ENCODE assay signal across 1 cellular context in the genomic region with DNA sequence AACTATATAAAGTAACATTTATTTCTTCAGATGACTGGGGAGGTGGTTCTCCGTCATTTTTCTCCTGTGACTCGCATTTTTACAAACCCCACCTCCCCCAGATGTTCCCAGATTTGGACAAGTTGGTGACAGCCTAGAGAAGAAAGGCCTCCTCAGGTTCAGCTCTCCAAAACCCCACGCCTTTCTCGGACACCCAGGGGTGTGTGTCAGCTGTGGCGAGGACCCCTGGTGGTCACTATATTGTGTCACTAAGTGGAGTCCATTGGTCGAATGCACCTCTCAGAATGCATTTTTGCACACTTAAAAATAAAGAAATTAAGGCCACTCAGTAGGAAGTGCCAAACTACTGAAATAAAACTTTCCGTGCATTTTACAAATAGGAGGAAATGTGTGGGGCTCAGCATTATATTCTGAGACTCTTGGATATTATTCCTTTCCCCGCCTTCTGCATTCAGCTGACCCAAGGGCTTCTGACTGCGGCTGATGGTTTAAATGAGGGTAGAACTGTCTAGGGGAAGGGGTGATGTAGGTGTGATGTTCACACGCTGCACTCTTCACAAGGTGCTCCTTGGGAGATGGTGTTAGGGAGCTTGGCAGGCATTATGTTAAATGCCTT.
TF ChIP-seq lines count a peak whose summit lies in the region.

No MANE protein-coding gene starts in this region.

TF ChIP-seq in IMR-90, 13 proteins besides CTCF, POLR2A, EP300 and RAD21 (continued from another document):
- TF ChIP-seq RCOR1 (IDR thresholded peaks at IDR 0.05; ENCODE audit: insufficient replicate concordance, low read length) (no peak), MAFK (IDR thresholded peaks at IDR 0.05; ENCODE audit: low read depth, low read length) (no peak), RFX5 (IDR thresholded peaks at IDR 0.05; ENCODE audit: low read depth, low read length) (no peak), FOS (IDR thresholded peaks at IDR 0.05; ENCODE audit: low read depth, low read length) (no peak), CHD1 (IDR thresholded peaks at IDR 0.05; ENCODE audit: low read depth, low read length) (no peak)
- TF ChIP-seq, protein P1, sequence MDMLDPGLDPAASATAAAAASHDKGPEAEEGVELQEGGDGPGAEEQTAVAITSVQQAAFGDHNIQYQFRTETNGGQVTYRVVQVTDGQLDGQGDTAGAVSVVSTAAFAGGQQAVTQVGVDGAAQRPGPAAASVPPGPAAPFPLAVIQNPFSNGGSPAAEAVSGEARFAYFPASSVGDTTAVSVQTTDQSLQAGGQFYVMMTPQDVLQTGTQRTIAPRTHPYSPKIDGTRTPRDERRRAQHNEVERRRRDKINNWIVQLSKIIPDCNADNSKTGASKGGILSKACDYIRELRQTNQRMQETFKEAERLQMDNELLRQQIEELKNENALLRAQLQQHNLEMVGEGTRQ (IDR thresholded peaks at IDR 0.05; ENCODE audit: low read depth, low read length): no peak
- TF ChIP-seq, protein P2, sequence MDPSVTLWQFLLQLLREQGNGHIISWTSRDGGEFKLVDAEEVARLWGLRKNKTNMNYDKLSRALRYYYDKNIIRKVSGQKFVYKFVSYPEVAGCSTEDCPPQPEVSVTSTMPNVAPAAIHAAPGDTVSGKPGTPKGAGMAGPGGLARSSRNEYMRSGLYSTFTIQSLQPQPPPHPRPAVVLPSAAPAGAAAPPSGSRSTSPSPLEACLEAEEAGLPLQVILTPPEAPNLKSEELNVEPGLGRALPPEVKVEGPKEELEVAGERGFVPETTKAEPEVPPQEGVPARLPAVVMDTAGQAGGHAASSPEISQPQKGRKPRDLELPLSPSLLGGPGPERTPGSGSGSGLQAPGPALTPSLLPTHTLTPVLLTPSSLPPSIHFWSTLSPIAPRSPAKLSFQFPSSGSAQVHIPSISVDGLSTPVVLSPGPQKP (IDR thresholded peaks at IDR 0.05; ENCODE audit: borderline replicate concordance, low read depth, low read length): no peak
